ENCODE assay signal across 35 cellular contexts in the genomic region with DNA sequence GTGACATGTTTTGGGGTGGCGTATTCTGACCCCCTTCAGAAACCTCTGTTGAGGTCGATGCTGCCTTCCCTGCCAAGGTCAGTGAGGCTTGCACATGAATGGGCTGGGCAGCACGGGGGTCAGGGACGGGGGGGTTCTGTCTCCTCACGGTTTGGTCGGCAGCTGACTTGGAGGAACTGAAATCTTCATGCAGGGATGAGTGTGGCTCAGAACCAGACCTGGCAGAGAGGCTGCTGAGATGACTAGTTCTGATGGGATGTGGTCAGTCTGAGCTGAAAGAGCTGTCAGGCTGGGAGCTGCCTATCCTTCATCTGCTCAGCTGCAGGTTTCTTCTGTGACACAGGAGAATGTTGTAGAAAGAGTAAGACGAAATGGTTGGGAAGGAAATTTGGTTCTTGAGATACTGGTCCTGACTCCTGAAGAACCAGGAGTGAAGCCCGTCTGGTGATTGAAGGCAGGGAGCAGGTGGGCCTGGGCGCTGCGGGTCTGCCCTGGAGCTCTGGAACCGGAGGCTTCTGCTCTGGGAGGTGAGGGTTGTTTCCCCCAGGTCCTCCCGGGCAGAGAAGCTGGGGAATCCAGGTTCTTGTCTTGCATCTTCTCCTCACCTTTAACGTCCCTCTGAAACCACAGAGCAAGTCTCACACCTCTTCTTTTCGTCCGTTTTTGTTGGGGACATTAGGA. TPM values are rescaled to one million over a fixed set of nuclear protein-coding genes. Genes with fewer than 3 reads are reported as not detected.
DNase-seq lines count a peak whose midpoint lies in the region; ATAC-seq, FAIRE-seq and TF ChIP-seq lines count a peak whose summit lies in the region.
"Had no signal": no experiment of that assay in that cellular context is flagged by ENCODE, and none has a peak within 500 bp of the region (broad histone marks: within the 10 kb centered on the region; RNA-seq: fewer than 3 reads in every experiment).

No MANE protein-coding gene starts in this region.

- TF ChIP-seq POLR2A in GM12878 (IDR thresholded peaks at IDR 0.05; ENCODE audit: low read depth, low read length): no peak

- POLR2A ChIA-PET in GM12878 (lab: Charles Lee): interaction anchor here (1.2 to 2.0 kb wide), 2 partner anchors 9 to 16 kb away, joined by 5 to 9 read pairs; no protein-coding TSS in a partner anchor

- TF ChIP-seq RAD21 in GM12878 (IDR thresholded peaks at IDR 0.05; ENCODE audit: insufficient read depth, low read depth, low read length): no peak

- H3K4me3 ChIP-seq in GM23248: no peak overlapping the region
- H3K4me3 ChIP-seq in GM12878: peak overlapping the region; percentile 23; the same call in 1 of the 2 replicates
- no peak overlapping the region for H3K4me3 ChIP-seq in foreskin fibroblast (ENCODE audit: low read depth in 1 of 2, low read length in 2 of 2)
- H3K4me3 ChIP-seq: dorsolateral prefrontal cortex, gastroesophageal sphincter, GM23338, PC-9, prostate gland, skin epidermis had no signal

- H3K9me3 Mint-ChIP-seq in activated naive CD8-positive, alpha-beta T cell (ENCODE audit: low read depth): no peaks in the 10 kb centered on the region
- no peaks in the 10 kb centered on the region for H3K9me3 Mint-ChIP-seq in activated naive CD8-positive, alpha-beta T cell treated with anti-CD3 and anti-CD28 coated beads for 36 hours
- no peaks in the 10 kb centered on the region for H3K9me3 Mint-ChIP-seq in stimulated activated memory B cell treated with anti-CD40 and anti-IgM and Interleukin-4, amounts not matched to agents 10 μg/mL and 1 μg/mL and 100 μg/mL, for 72 hours
- H3K9me3 Mint-ChIP-seq: GM23338, HFFc6, immature natural killer cell, memory B cell had no signal

- peak; percentile 13 for FAIRE-seq in GM12878 (lab: Jason Lieb, UNC)
- FAIRE-seq: HepG2 had no signal

- H3K9ac ChIP-seq in GM23248 (no peak overlapping the region), GM12878 (ENCODE audit: control insufficient read depth, insufficient read depth, low read length) (no peak overlapping the region)

- H4K20me1 ChIP-seq in GM23248 (ENCODE audit: insufficient read depth) (no peaks in the 10 kb centered on the region), GM12878 (ENCODE audit: control insufficient read depth, insufficient read depth) (peaks cover 3% of the 10 kb centered on the region; the same call in 1 of the 2 replicates)

- ATAC-seq in GM12878: peak; percentile 61
- peak; percentile 82 for ATAC-seq in stimulated activated memory B cell treated with anti-CD40 and anti-IgM and Interleukin-4, amounts not matched to agents 10 μg/mL and 1 μg/mL and 100 μg/mL, for 72 hours
- ATAC-seq: gastroesophageal sphincter, GM23338, HepG2 had no signal

- intact Hi-C loops in GM12878 (cut with micrococcal nuclease; ENCODE audit: unreplicated experiment): no loop called here

- in situ Hi-C loops in GM23248 (cut with MboI): loop anchor here (25.0 kb wide), 1 partner anchor 431 kb away; no protein-coding TSS in a partner anchor
- in situ Hi-C loops in GM12878 (cut with MboI): no loop called here

- no peak for TF ChIP-seq EP300 in GM12878 (IDR thresholded peaks at IDR 0.05; ENCODE audit: borderline replicate concordance in 1 of 2, control insufficient read depth in 1 of 2, low read depth in 2 of 2, low read length in 2 of 2)

- H3K9me2 ChIP-seq in GM23248 (ENCODE audit: insufficient read depth): no peaks in the 10 kb centered on the region

- H3K36me3 ChIP-seq in GM23248 (ENCODE audit: low read depth): no peaks in the 10 kb centered on the region
- peaks cover 3 to 17% of the 10 kb centered on the region in 2 experiments; a peak in 2 of 4 replicates for H3K36me3 ChIP-seq in GM12878 (ENCODE audit: control insufficient read depth in 2 of 2, insufficient read depth in 2 of 2, low read length in 1 of 2)
- H3K36me3 ChIP-seq: prostate gland had no signal

- CTCF ChIA-PET in GM12878 (lab: Yijun Ruan, JAX): interaction anchor here (0.9 to 11.8 kb wide), 7 partner anchors 11 to 328 kb away, joined by 3 to 235 read pairs (median 9); no protein-coding TSS in a partner anchor

- no peaks in the 10 kb centered on the region for H3K36me3 Mint-ChIP-seq in activated naive CD8-positive, alpha-beta T cell
- H3K36me3 Mint-ChIP-seq in activated naive CD8-positive, alpha-beta T cell treated with anti-CD3 and anti-CD28 coated beads for 36 hours: peaks cover 18% of the 10 kb centered on the region
- peaks cover 34% of the 10 kb centered on the region for H3K36me3 Mint-ChIP-seq in stimulated activated memory B cell treated with anti-CD40 and anti-IgM and Interleukin-4, amounts not matched to agents 10 μg/mL and 1 μg/mL and 100 μg/mL, for 72 hours

- no peaks in the 10 kb centered on the region for H3F3A ChIP-seq in GM23248 (ENCODE audit: insufficient read depth)

- SMC1A ChIA-PET in GM12878 (lab: Charles Lee; ENCODE audit: uncharacterized antibody, unreplicated experiment): interaction anchor here (0.7 to 12.3 kb wide), 7 partner anchors 7 to 210 kb away, joined by 3 to 153 read pairs (median 3); partner anchors contain the start of gene UBE2G2

- H3K79me2 ChIP-seq in GM23248 (ENCODE audit: insufficient read depth): peaks cover 89% of the 10 kb centered on the region
- H3K79me2 ChIP-seq in GM12878 (ENCODE audit: control insufficient read depth, insufficient read depth, low read length): peaks cover 35% of the 10 kb centered on the region

- H3K27me3 ChIP-seq in GM23248 (replicated peaks; ENCODE audit: insufficient read depth) (no peaks in the 10 kb centered on the region), GM12878 (replicated peaks in 1 of 2; ENCODE audit: control insufficient read depth in 2 of 2, insufficient read depth in 2 of 2, low read length in 1 of 2) (no peaks in the 10 kb centered on the region)
- H3K27me3 ChIP-seq: dorsolateral prefrontal cortex, gastroesophageal sphincter had no signal

- H3K4me2 ChIP-seq in GM23248 (ENCODE audit: unreplicated experiment) (no peak overlapping the region), GM12878 (ENCODE audit: control insufficient read depth, insufficient read depth) (peak overlapping the region; percentile 64)
- H3K4me2 ChIP-seq: GM23338, PC-9 had no signal

- peaks cover 15% of the 10 kb centered on the region for H3K4me1 ChIP-seq in GM23248 (ENCODE audit: insufficient read depth)
- peaks cover 18% of the 10 kb centered on the region for H3K4me1 ChIP-seq in GM12878 (ENCODE audit: control insufficient read depth, insufficient read depth, low read length)

- peaks cover 44% of the 10 kb centered on the region for H3K4me1 Mint-ChIP-seq in activated naive CD8-positive, alpha-beta T cell (ENCODE audit: low read depth)
- peaks cover 36% of the 10 kb centered on the region for H3K4me1 Mint-ChIP-seq in activated naive CD8-positive, alpha-beta T cell treated with anti-CD3 and anti-CD28 coated beads for 36 hours
- peaks cover 68% of the 10 kb centered on the region for H3K4me1 Mint-ChIP-seq in stimulated activated memory B cell treated with anti-CD40 and anti-IgM and Interleukin-4, amounts not matched to agents 10 μg/mL and 1 μg/mL and 100 μg/mL, for 72 hours

- peak overlapping the region; percentile 20 for H3K4me3 Mint-ChIP-seq in activated naive CD8-positive, alpha-beta T cell
- no peak overlapping the region for H3K4me3 Mint-ChIP-seq in activated naive CD8-positive, alpha-beta T cell treated with anti-CD3 and anti-CD28 coated beads for 36 hours
- peak overlapping the region; percentile 9 for H3K4me3 Mint-ChIP-seq in stimulated activated memory B cell treated with anti-CD40 and anti-IgM and Interleukin-4, amounts not matched to agents 10 μg/mL and 1 μg/mL and 100 μg/mL, for 72 hours
- H3K4me3 Mint-ChIP-seq: HFFc6 had no signal

- RAD21 ChIA-PET in GM12878 (lab: Charles Lee; ENCODE audit: unreplicated experiment): interaction anchor here (1.1 to 2.4 kb wide), 2 partner anchors 142 to 195 kb away, joined by 4 to 7 read pairs; partner anchors contain the start of gene UBE2G2

- TF ChIP-seq CTCF in GM12878 (IDR thresholded peaks at IDR 0.05 in 2 of 3, conservative IDR thresholded peaks at IDR 0.05 in 1 of 3; ENCODE audit: control insufficient read depth in 2 of 3, extremely low read depth in 1 of 3, insufficient read depth in 1 of 3, low read depth in 3 of 3, low read length in 3 of 3): no peak
- no peak for TF ChIP-seq CTCF in foreskin fibroblast (IDR thresholded peaks at IDR 0.05; ENCODE audit: low read depth, low read length)

- H3K27ac ChIP-seq in GM23248: no peak overlapping the region
- no peak overlapping the region for H3K27ac ChIP-seq in GM12878 (ENCODE audit: control insufficient read depth, insufficient read depth)
- H3K27ac ChIP-seq: dorsolateral prefrontal cortex, gastroesophageal sphincter, PC-9, prostate gland, skin epidermis, WERI-Rb-1 had no signal

- H3K9me3 ChIP-seq in GM23248 (ENCODE audit: low read depth) (no peaks in the 10 kb centered on the region), GM12878 (replicated peaks; ENCODE audit: control insufficient read depth, insufficient read depth, low read length) (no peaks in the 10 kb centered on the region)
- H3K9me3 ChIP-seq: gastroesophageal sphincter, prostate gland had no signal

- no peak for DNase-seq in activated naive CD8-positive, alpha-beta T cell treated with anti-CD3 and anti-CD28 coated beads for 36 hours
- DNase-seq in GM23248 (peak; percentile 39), GM12878 (ENCODE audit: low read depth, low spot score) (no peak), foreskin fibroblast (no peak), germinal center (ENCODE audit: low spot score) (no peak), SIG-M5 treated with dmso at 0.1 percent for 504 hours (lab: John Stamatoyannopoulos, UW; ENCODE audit: unreplicated experiment) (no peak)
- DNase-seq: activated CD4-positive, alpha-beta T cell treated with anti-CD3 and anti-CD28 coated beads, Interleukin-2, amount 50 U/mL, for 1 hour; activated CD8-positive, alpha-beta memory T cell treated with anti-CD3 and anti-CD28 coated beads, Interleukin-2, amount 50 U/mL, for 4 hours; cerebellar nuclear complex; COR-L47; DMS53; GDM1; HFFc6; hypothalamus; immature natural killer cell; left colon; NCI-H1048; NCI-H1694 treated with DMSO at 0.1 percent for 48 hours; NCI-H2171 treated with DMSO at 0.1 percent for 48 hours; NCI-H510A treated with DMSO at 0.1 percent for 48 hours; PC-9; SHP77; T1000; trophoblast cell; WERI-Rb-1 had no signal

- H3K27me3 Mint-ChIP-seq in activated naive CD8-positive, alpha-beta T cell: no peaks in the 10 kb centered on the region
- H3K27me3 Mint-ChIP-seq in activated naive CD8-positive, alpha-beta T cell treated with anti-CD3 and anti-CD28 coated beads for 36 hours: no peaks in the 10 kb centered on the region
- H3K27me3 Mint-ChIP-seq in stimulated activated memory B cell treated with anti-CD40 and anti-IgM and Interleukin-4, amounts not matched to agents 10 μg/mL and 1 μg/mL and 100 μg/mL, for 72 hours: no peaks in the 10 kb centered on the region
- H3K27me3 Mint-ChIP-seq: B cell, memory B cell had no signal

- H2AFZ ChIP-seq in GM23248 (no peak overlapping the region), GM12878 (ENCODE audit: control insufficient read depth, low read depth, low read length) (no peak overlapping the region)
- H2AFZ ChIP-seq: GM23338, PC-9 had no signal

- WGBS in GM23248 (ENCODE audit: low coverage in 1 of 2, low lambda C conversion rate in 2 of 2, missing lambda C conversion rate in 2 of 2), 2 experiments: 86 to 88% methylated on average over 15 of the region's 15 CpGs
- 55% methylated on average over 15 of the region's 15 CpGs for WGBS in GM12878 (ENCODE audit: insufficient coverage, insufficient replicate concordance, low lambda C conversion rate, missing lambda C conversion rate)

- H3K27ac Mint-ChIP-seq in activated naive CD8-positive, alpha-beta T cell: no peak overlapping the region
- no peak overlapping the region for H3K27ac Mint-ChIP-seq in activated naive CD8-positive, alpha-beta T cell treated with anti-CD3 and anti-CD28 coated beads for 36 hours
- peak overlapping the region; percentile 17 for H3K27ac Mint-ChIP-seq in stimulated activated memory B cell treated with anti-CD40 and anti-IgM and Interleukin-4, amounts not matched to agents 10 μg/mL and 1 μg/mL and 100 μg/mL, for 72 hours
- H3K27ac Mint-ChIP-seq: B cell, GM23338, HFFc6, memory B cell had no signal

- no TSS peak for BruUV-seq in GM12878 (replicated peaks; lab: Mats Ljungman, UMichigan)

RNA-seq across cellular contexts. Expression of gene SLX9, which starts 3.3 kb away (rescaled TPM):
- total RNA-seq in activated naive CD8-positive, alpha-beta T cell treated with anti-CD3 and anti-CD28 coated beads for 36 hours: 10 to 100 TPM; 85.9 to 93.6 TPM
- total RNA-seq in GM23248 (2014; rRNA removed; shearing (Covaris generic)): 25.6 and 34.3 TPM in 2 replicates
- polyA plus RNA-seq in GM23248 (2016; fragmentation: Nextera tagmentation; extraction: Ambion mirVana): 34.4 and 35.8 TPM in 2 replicates
- 6.2 and 8.6 TPM in 2 replicates for total RNA-seq in GM12878 (2013; cell fraction: nucleolus; rRNA removed)
- total RNA-seq in GM12878 (2014; rRNA removed): 39.4 and 40.2 TPM in 2 replicates
- 17.0 and 18.0 TPM in 2 replicates for total RNA-seq in GM12878 (2014; rRNA removed; fragmentation: Illumina TruSeq; extraction: Trizol)
- total RNA-seq in GM12878 (2021): 81.3 and 83.2 TPM in 2 replicates
- polyA plus RNA-seq in GM12878 (2011; ENCODE audit: low read depth): 6.3 TPM
- polyA plus RNA-seq in GM12878 (2011; rRNA removed): 14.8 and 27.7 TPM in 2 replicates
- polyA plus RNA-seq in GM12878 (2011; cell fraction: cytosol; rRNA removed): 32.2 and 59.0 TPM in 2 replicates
- 33.4 and 49.2 TPM in 2 replicates for polyA plus RNA-seq in GM12878 (2011; cell fraction: nucleus; rRNA removed)
- polyA plus RNA-seq in GM12878 (2012): 22.6 and 22.7 TPM in 2 replicates
- polyA plus RNA-seq in GM12878 (2014; fragmentation: Illumina TruSeq; extraction: Trizol): 1.7 and 5.9 TPM in 2 replicates
- polyA plus RNA-seq in GM12878 (2014; fragmentation: Nextera tagmentation; extraction: Ambion mirVana): 1 to 10 TPM in 1 of 2 experiments, under 1 TPM in 1; 0.69 to 5.5 TPM
- polyA plus RNA-seq in GM12878 (2014; rRNA removed): 53.6 and 62.2 TPM in 2 replicates
- 10 to 100 TPM; 69.2 to 75.5 TPM for polyA plus RNA-seq in GM12878 (2016; fragmentation: Nextera tagmentation; extraction: Ambion mirVana)
- polyA minus RNA-seq in GM12878 (2011; rRNA and poly(A)+ RNA removed): 10.2 and 16.9 TPM in 2 replicates
- 12.4 and 18.7 TPM in 2 replicates for polyA minus RNA-seq in GM12878 (2011; cell fraction: cytosol; rRNA and poly(A)+ RNA removed)
- 2.8 and 6.0 TPM in 2 replicates for polyA minus RNA-seq in GM12878 (2011; cell fraction: nucleus; rRNA and poly(A)+ RNA removed)

RNA-seq across cellular contexts. Expression of gene ITGB2, which starts 22.4 kb away (rescaled TPM):
- total RNA-seq in activated naive CD8-positive, alpha-beta T cell treated with anti-CD3 and anti-CD28 coated beads for 36 hours: 100 to 1,000 TPM; 223 to 234 TPM
- total RNA-seq in GM23248 (2014; rRNA removed; shearing (Covaris generic)): 1.3 and 2.1 TPM in 2 replicates
- polyA plus RNA-seq in GM23248 (2016; fragmentation: Nextera tagmentation; extraction: Ambion mirVana) (2.2 and 2.7 TPM in 2 replicates), GM12878 (2011; rRNA removed) (31.3 and 57.2 TPM in 2 replicates), GM12878 (2014; fragmentation: Illumina TruSeq; extraction: Trizol) (17.2 and 38.7 TPM in 2 replicates), GM12878 (2014; fragmentation: Nextera tagmentation; extraction: Ambion mirVana) (10 to 100 TPM in 1 of 2 experiments, 1 to 10 TPM in 1; 8.0 to 19.8 TPM), GM12878 (2014; rRNA removed) (60.6 and 67.5 TPM in 2 replicates), GM12878 (2016; fragmentation: Nextera tagmentation; extraction: Ambion mirVana) (100 to 1,000 TPM; 120 to 128 TPM)
- 316 and 431 TPM in 2 replicates for total RNA-seq in GM12878 (2013; cell fraction: nucleolus; rRNA removed)
- total RNA-seq in GM12878 (2014; rRNA removed) (85.3 and 101 TPM in 2 replicates), GM12878 (2014; rRNA removed; fragmentation: Illumina TruSeq; extraction: Trizol) (25.2 and 31.3 TPM in 2 replicates), GM12878 (2021) (162 and 172 TPM in 2 replicates)
- polyA plus RNA-seq in GM12878 (2011; ENCODE audit: low read depth): 46.7 TPM
- polyA plus RNA-seq in GM12878 (2011; cell fraction: cytosol; rRNA removed): 131 and 135 TPM in 2 replicates
- 271 and 308 TPM in 2 replicates for polyA plus RNA-seq in GM12878 (2011; cell fraction: nucleus; rRNA removed)
- polyA plus RNA-seq in GM12878 (2012): 78.4 and 88.1 TPM in 2 replicates
- polyA minus RNA-seq in GM12878 (2011; rRNA and poly(A)+ RNA removed): 34.5 and 84.6 TPM in 2 replicates
- polyA minus RNA-seq in GM12878 (2011; cell fraction: cytosol; rRNA and poly(A)+ RNA removed): 49.2 and 68.0 TPM in 2 replicates
- 58.9 and 82.0 TPM in 2 replicates for polyA minus RNA-seq in GM12878 (2011; cell fraction: nucleus; rRNA and poly(A)+ RNA removed)
